1 cellular context compared by ENCODE assay signal in genomic region chr1:3133671-3134070, GRCh38.
TF ChIP-seq lines count a peak whose summit lies in the region.

No MANE protein-coding gene starts in this region.

TF ChIP-seq in HepG2, 621 proteins besides CTCF, POLR2A, EP300 and RAD21 (continued from another document and continues in another):
- TF ChIP-seq ZNF687 (CRISPR knock-in tag; IDR thresholded peaks at IDR 0.05) = peak; percentile 77
- no peak for TF ChIP-seq MLXIP (CRISPR knock-in tag; IDR thresholded peaks at IDR 0.05; ENCODE audit: borderline replicate concordance)
- no peak for TF ChIP-seq HIVEP1 (CRISPR knock-in tag; IDR thresholded peaks at IDR 0.05)
- no peak for TF ChIP-seq ZBTB8A (CRISPR knock-in tag; IDR thresholded peaks at IDR 0.05; ENCODE audit: borderline replicate concordance, low read depth)
- no peak for TF ChIP-seq ATM (IDR thresholded peaks at IDR 0.05; ENCODE audit: borderline replicate concordance)
- no peak for TF ChIP-seq PITX1 (CRISPR knock-in tag; IDR thresholded peaks at IDR 0.05)
- TF ChIP-seq ZNF563 (CRISPR knock-in tag; IDR thresholded peaks at IDR 0.05) = 0 out of 2 replicates have a peak, but pooled peaks have one; percentile 41
- no peak for TF ChIP-seq SMYD3 (CRISPR knock-in tag; IDR thresholded peaks at IDR 0.05)
- no peak for TF ChIP-seq ONECUT2 (CRISPR knock-in tag; IDR thresholded peaks at IDR 0.05)
- TF ChIP-seq MIER2 (CRISPR knock-in tag; IDR thresholded peaks at IDR 0.05) = no peak
- TF ChIP-seq RBM22 (optimal IDR thresholded peaks at IDR 0.05; ENCODE audit: low read length) = no peak
- no peak for TF ChIP-seq ZNF496 (CRISPR knock-in tag; IDR thresholded peaks at IDR 0.05; ENCODE audit: insufficient replicate concordance)
- TF ChIP-seq XRCC5 (optimal IDR thresholded peaks at IDR 0.05; ENCODE audit: low read length) = no peak
- no peak for TF ChIP-seq RORA (CRISPR knock-in tag; IDR thresholded peaks at IDR 0.05)
- TF ChIP-seq ZFX (CRISPR knock-in tag; IDR thresholded peaks at IDR 0.05; ENCODE audit: low read depth) = peak; percentile 51; the same call in 1 of the 2 replicates
- no peak for TF ChIP-seq ZNF331 (CRISPR knock-in tag; IDR thresholded peaks at IDR 0.05)
- peak; percentile 44; the same call in 1 of the 2 replicates for TF ChIP-seq ZBTB43 (CRISPR knock-in tag; conservative IDR thresholded peaks at IDR 0.05)
- no peak for TF ChIP-seq SMAD3 (CRISPR knock-in tag; IDR thresholded peaks at IDR 0.05)
- no peak for TF ChIP-seq ZNF672 (CRISPR knock-in tag; IDR thresholded peaks at IDR 0.05)
- peak; percentile 35; the same call in 1 of the 2 replicates for TF ChIP-seq MYC (CRISPR knock-in tag; IDR thresholded peaks at IDR 0.05; ENCODE audit: borderline replicate concordance)
- no peak for TF ChIP-seq E2F5 (CRISPR knock-in tag; conservative IDR thresholded peaks at IDR 0.05)
- TF ChIP-seq ZHX1 (CRISPR knock-in tag; IDR thresholded peaks at IDR 0.05; ENCODE audit: low read depth) = no peak
- TF ChIP-seq SOX13 (IDR thresholded peaks at IDR 0.05) = no peak
- TF ChIP-seq SOX13 (CRISPR knock-in tag; conservative IDR thresholded peaks at IDR 0.05 in 1 of 2, IDR thresholded peaks at IDR 0.05 in 1 of 2) = no peak
- no peak for TF ChIP-seq CC2D1A (CRISPR knock-in tag; IDR thresholded peaks at IDR 0.05)
- no peak for TF ChIP-seq ZNF275 (CRISPR knock-in tag; IDR thresholded peaks at IDR 0.05; ENCODE audit: borderline replicate concordance)
- TF ChIP-seq FOXK1 (CRISPR knock-in tag; IDR thresholded peaks at IDR 0.05; ENCODE audit: borderline replicate concordance, low read depth) = no peak
- no peak; the same call in 1 of the 2 replicates for TF ChIP-seq THAP9 (CRISPR knock-in tag; IDR thresholded peaks at IDR 0.05; ENCODE audit: borderline replicate concordance)
- no peak for TF ChIP-seq MLX (CRISPR knock-in tag; IDR thresholded peaks at IDR 0.05)
- no peak for TF ChIP-seq MTF2 (CRISPR knock-in tag; IDR thresholded peaks at IDR 0.05; ENCODE audit: borderline replicate concordance)
- no peak for TF ChIP-seq POGK (CRISPR knock-in tag; conservative IDR thresholded peaks at IDR 0.05)
- TF ChIP-seq ZNF530 (CRISPR knock-in tag; IDR thresholded peaks at IDR 0.05; ENCODE audit: low read depth) = no peak
- TF ChIP-seq PAXIP1 (CRISPR knock-in tag; conservative IDR thresholded peaks at IDR 0.05) = peak; percentile 55
